In genomic region chr6:43977404-43978111, GRCh38 we compare ENCODE assay signal across 10 cellular contexts.
DNase-seq lines count a peak whose midpoint lies in the region; ATAC-seq and TF ChIP-seq lines count a peak whose summit lies in the region.
"Had no signal": no experiment of that assay in that cellular context is flagged by ENCODE, and none has a peak within 500 bp of the region (broad histone marks: within the 10 kb centered on the region; RNA-seq: fewer than 3 reads in every experiment).

No MANE protein-coding gene starts in this region.

- intact Hi-C loops in cardiac septum (cut with DNase I) (no loop called here), Right ventricle myocardium superior (cut with DNase I) (no loop called here)

- DNase-seq in cardiac septum (ENCODE audit: low spot score) = peak; percentile 36
- DNase-seq in right atrium auricular region (ENCODE audit: low spot score) = no peak
- DNase-seq in activated CD8-positive, alpha-beta memory T cell treated with anti-CD3 and anti-CD28 coated beads, Interleukin-2, amount 50 U/mL, for 48 hours = peak; percentile 47
- DNase-seq in kidney glomerular epithelial cell (lab: John Stamatoyannopoulos, UW) = no peak
- DNase-seq in GDM1 (lab: John Stamatoyannopoulos, UW) = no peak
- no peak for DNase-seq in Right ventricle myocardium superior
- no peak for DNase-seq in NCI-H2029 (lab: John Stamatoyannopoulos, UW)

- H3K4me3 ChIP-seq in right atrium auricular region = no peak overlapping the region
- H3K4me3 ChIP-seq: SJSA1 had no signal

- TF ChIP-seq CTCF in right atrium auricular region (IDR thresholded peaks at IDR 0.05) = no peak

- no peaks in the 10 kb centered on the region for H3K9me3 ChIP-seq in right atrium auricular region

- peaks cover 0 to 14% of the 10 kb centered on the region in 2 donors for H3K4me1 ChIP-seq in right atrium auricular region
- H3K4me1 ChIP-seq: SJSA1 had no signal

- no peaks in the 10 kb centered on the region for H3K27me3 ChIP-seq in right atrium auricular region
- H3K27me3 ChIP-seq: SJSA1 had no signal

- no peaks in the 10 kb centered on the region for H3K36me3 ChIP-seq in right atrium auricular region
- H3K36me3 ChIP-seq: SJSA1 had no signal

- H3K27ac ChIP-seq in right atrium auricular region = no peak overlapping the region
- H3K27ac ChIP-seq: C4-2B, SJSA1 had no signal

- ATAC-seq in HG03159 (IDR thresholded peaks at IDR 0.05; ENCODE audit: unreplicated experiment) (peak; percentile 81), Right ventricle myocardium superior (ENCODE audit: poor library complexity) (no peak)

Comparison
In these comparisons a context has a peak if more than half of its experiments do, and no peak if none do; other contexts are left out.
1. DNase-seq: peak in cardiac septum (single experiment) and activated CD8-positive, alpha-beta memory T cell treated with anti-CD3 and anti-CD28 coated beads, Interleukin-2, amount 50 U/mL, for 48 hours (single experiment); none in right atrium auricular region (single experiment), kidney glomerular epithelial cell (single experiment), GDM1 (single experiment), Right ventricle myocardium superior (single experiment) and NCI-H2029 (single experiment).